In genomic region chr17:2713881-2714280, GRCh38 we compare ENCODE assay signal across 22 cellular contexts. TPM values are rescaled to one million over a fixed set of nuclear protein-coding genes. Genes with fewer than 3 reads are reported as not detected.
A peak's percentile ranks its signal among the peaks of the same experiment; 100 is the strongest.
DNase-seq lines count a peak whose midpoint lies in the region; ATAC-seq and TF ChIP-seq lines count a peak whose summit lies in the region.
"Had no signal": no experiment of that assay in that cellular context is flagged by ENCODE, and none has a peak within 500 bp of the region (broad histone marks: within the 10 kb centered on the region; RNA-seq: fewer than 3 reads in every experiment).

No MANE protein-coding gene starts in this region.

- no peak overlapping the region for H3K4me3 ChIP-seq in CD4-positive, alpha-beta memory T cell (ENCODE audit: low read length in 2 of 2)
- H3K4me3 ChIP-seq in effector memory CD4-positive, alpha-beta T cell (ENCODE audit: insufficient read depth, low read depth, low read length, poor library complexity, severe bottlenecking), result no peak overlapping the region
- H3K4me3 ChIP-seq: GM12878 had no signal

- CTCF ChIA-PET in CD4-positive, alpha-beta memory T cell (lab: Charles Lee; ENCODE audit: partially characterized antibody), result no interaction called here

- no peaks in the 10 kb centered on the region for H3K27me3 ChIP-seq in CD4-positive, alpha-beta memory T cell (ENCODE audit: insufficient read depth, low read length)
- no peaks in the 10 kb centered on the region for H3K27me3 ChIP-seq in effector memory CD4-positive, alpha-beta T cell (replicated peaks; ENCODE audit: control insufficient read depth, insufficient read depth, low read length, poor library complexity, severe bottlenecking)
- H3K27me3 ChIP-seq: BE2C had no signal

- TF ChIP-seq CTCF in nephron (IDR thresholded peaks at IDR 0.05; ENCODE audit: unreplicated experiment in 3 of 3), result no peak

- no peak overlapping the region for H3K27ac ChIP-seq in CD4-positive, alpha-beta memory T cell (ENCODE audit: low read depth, low read length)
- H3K27ac ChIP-seq in effector memory CD4-positive, alpha-beta T cell (ENCODE audit: insufficient read depth, low read length, poor library complexity, severe bottlenecking), result no peak overlapping the region
- H3K27ac ChIP-seq: 22Rv1 had no signal

- no peaks in the 10 kb centered on the region for H3K27me3 Mint-ChIP-seq in CD4-positive, alpha-beta memory T cell
- H3K27me3 Mint-ChIP-seq in activated T-helper 2 cell treated with anti-CD3 and anti-CD28 coated beads, Interferon-gamma antibody, Interleukin-2, Interleukin-4, amounts not matched to agents 10 μg/mL and 5 μg/mL and 100 μg/mL, durations not matched to agents 14 hours and 24 hours and 36 hours (ENCODE audit: low read depth), result no peaks in the 10 kb centered on the region
- H3K27me3 Mint-ChIP-seq in nephron (ENCODE audit: low read depth), result no peaks in the 10 kb centered on the region

- no peaks in the 10 kb centered on the region for H3K9me3 ChIP-seq in CD4-positive, alpha-beta memory T cell (ENCODE audit: control insufficient read depth in 1 of 2, low read length in 2 of 2)
- H3K9me3 ChIP-seq in effector memory CD4-positive, alpha-beta T cell (ENCODE audit: control insufficient read depth, low read length), result no peaks in the 10 kb centered on the region
- H3K9me3 ChIP-seq: BE2C had no signal

- H3K36me3 Mint-ChIP-seq in CD4-positive, alpha-beta memory T cell, result peaks cover 0 to 4% of the 10 kb centered on the region in 2 donors
- no peaks in the 10 kb centered on the region for H3K36me3 Mint-ChIP-seq in activated T-helper 2 cell treated with anti-CD3 and anti-CD28 coated beads, Interferon-gamma antibody, Interleukin-2, Interleukin-4, amounts not matched to agents 10 μg/mL and 5 μg/mL and 100 μg/mL, durations not matched to agents 14 hours and 24 hours and 36 hours (ENCODE audit: low read depth)
- no peaks in the 10 kb centered on the region for H3K36me3 Mint-ChIP-seq in nephron (ENCODE audit: low read depth)
- H3K36me3 Mint-ChIP-seq: CD8-positive, alpha-beta T cell had no signal

- POLR2A ChIA-PET in CD4-positive, alpha-beta memory T cell (lab: Charles Lee; ENCODE audit: partially characterized antibody), result no interaction called here

- peak overlapping the region in 4 of 7 donors; percentile 25 to 68 (median 40) for H3K27ac Mint-ChIP-seq in CD4-positive, alpha-beta memory T cell
- peak overlapping the region; percentile 42 for H3K27ac Mint-ChIP-seq in activated T-helper 2 cell treated with anti-CD3 and anti-CD28 coated beads, Interferon-gamma antibody, Interleukin-2, Interleukin-4, amounts not matched to agents 10 μg/mL and 5 μg/mL and 100 μg/mL, durations not matched to agents 14 hours and 24 hours and 36 hours
- peak overlapping the region in 1 of 3 experiments; percentile 17 for H3K27ac Mint-ChIP-seq in nephron
- H3K27ac Mint-ChIP-seq: CD8-positive, alpha-beta T cell had no signal

- ATAC-seq in GM18502 (IDR thresholded peaks at IDR 0.05; ENCODE audit: poor library complexity, unreplicated experiment), result no peak
- ATAC-seq: CD8-positive, alpha-beta T cell; GM12878 had no signal

- peak overlapping the region in 2 of 8 donors; percentile 24 to 54 for H3K4me3 Mint-ChIP-seq in CD4-positive, alpha-beta memory T cell
- H3K4me3 Mint-ChIP-seq in activated T-helper 2 cell treated with anti-CD3 and anti-CD28 coated beads, Interferon-gamma antibody, Interleukin-2, Interleukin-4, amounts not matched to agents 10 μg/mL and 5 μg/mL and 100 μg/mL, durations not matched to agents 14 hours and 24 hours and 36 hours (ENCODE audit: low read depth), result peak overlapping the region; percentile 2
- H3K4me3 Mint-ChIP-seq in nephron, result peak overlapping the region; percentile 49 to 55 (median 52)
- H3K4me3 Mint-ChIP-seq: CD8-positive, alpha-beta T cell had no signal

- peaks cover 28% of the 10 kb centered on the region for H3K4me1 ChIP-seq in CD4-positive, alpha-beta memory T cell (ENCODE audit: insufficient read depth, low read length)
- peaks cover 26% of the 10 kb centered on the region for H3K4me1 ChIP-seq in effector memory CD4-positive, alpha-beta T cell (ENCODE audit: control insufficient read depth, insufficient read depth, low read length, poor library complexity, severe bottlenecking)
- H3K4me1 ChIP-seq: BE2C had no signal

- H3K4me1 Mint-ChIP-seq in CD4-positive, alpha-beta memory T cell, result peaks cover 20 to 33% (median 27%) of the 10 kb centered on the region in 4 donors
- H3K4me1 Mint-ChIP-seq in activated T-helper 2 cell treated with anti-CD3 and anti-CD28 coated beads, Interferon-gamma antibody, Interleukin-2, Interleukin-4, amounts not matched to agents 10 μg/mL and 5 μg/mL and 100 μg/mL, durations not matched to agents 14 hours and 24 hours and 36 hours (ENCODE audit: low read depth), result peaks cover 26% of the 10 kb centered on the region
- peaks cover 34% of the 10 kb centered on the region for H3K4me1 Mint-ChIP-seq in nephron

- intact Hi-C loops in CD4-positive, alpha-beta memory T cell (cut with micrococcal nuclease), result loop anchor here (5.0 kb wide), 1 partner anchor 103 kb away; no protein-coding TSS in a partner anchor
- intact Hi-C loops in activated T-helper 2 cell treated with anti-CD3 and anti-CD28 coated beads, Interferon-gamma antibody, Interleukin-2, Interleukin-4, amounts not matched to agents 10 μg/mL and 5 μg/mL and 100 μg/mL, durations not matched to agents 14 hours and 24 hours and 36 hours (cut with micrococcal nuclease), result no loop called here

- H3K9me3 Mint-ChIP-seq in CD4-positive, alpha-beta memory T cell, result no peaks in the 10 kb centered on the region
- H3K9me3 Mint-ChIP-seq in activated T-helper 2 cell treated with anti-CD3 and anti-CD28 coated beads, Interferon-gamma antibody, Interleukin-2, Interleukin-4, amounts not matched to agents 10 μg/mL and 5 μg/mL and 100 μg/mL, durations not matched to agents 14 hours and 24 hours and 36 hours, result no peaks in the 10 kb centered on the region
- no peaks in the 10 kb centered on the region for H3K9me3 Mint-ChIP-seq in nephron
- H3K9me3 Mint-ChIP-seq: CD8-positive, alpha-beta T cell had no signal

- DNase-seq in DMS 273 (lab: John Stamatoyannopoulos, UW; ENCODE audit: unreplicated experiment), result peak; percentile 20
- DNase-seq in DMS 273 treated with DMSO at 0.1 percent for 48 hours (lab: John Stamatoyannopoulos, UW), result no peak
- DNase-seq in CD4-positive, alpha-beta memory T cell, result no peak
- DNase-seq in activated T-helper 2 cell treated with anti-CD3 and anti-CD28 coated beads, Interferon-gamma antibody, Interleukin-2, Interleukin-4, amounts not matched to agents 10 μg/mL and 5 μg/mL and 100 μg/mL, durations not matched to agents 14 hours and 24 hours and 36 hours (ENCODE audit: low spot score), result no peak
- DNase-seq in effector memory CD4-positive, alpha-beta T cell, result no peak
- no peak for DNase-seq in KBM-7
- DNase-seq: BE2C; CD8-positive, alpha-beta T cell; DMS79 treated with DMSO at 0.1 percent for 48 hours; GDM1; GOT3; MV-4-11; NCI-H1417 treated with DMSO at 0.1 percent for 48 hours; NCI-H2029; NCI-H2171 treated with DMSO at 0.1 percent for 48 hours; NCI-H510A; NCI-H82 had no signal

- in situ Hi-C loops in KBM-7 (cut with MboI; ENCODE audit: low pct_unique_long_range_greater_than_20kb, low sequenced_read_pairs), result no loop called here

- no peaks in the 10 kb centered on the region for H3K36me3 ChIP-seq in CD4-positive, alpha-beta memory T cell (ENCODE audit: insufficient read depth, low read length)
- H3K36me3 ChIP-seq in effector memory CD4-positive, alpha-beta T cell (ENCODE audit: control insufficient read depth, insufficient read depth, low read length), result no peaks in the 10 kb centered on the region
- H3K36me3 ChIP-seq: BE2C had no signal

RNA-seq across cellular contexts. Expression of gene CLUH, which starts 2.3 kb away (rescaled TPM):
- 10 to 100 TPM; 43.5 to 44.1 TPM for total RNA-seq in CD4-positive, alpha-beta memory T cell
- 10 to 100 TPM in 1 of 2 donors, 1 to 10 TPM in 1; 5.5 to 14.7 TPM for polyA plus RNA-seq in CD4-positive, alpha-beta memory T cell
- 129 and 130 TPM in 2 replicates for total RNA-seq in activated T-helper 2 cell treated with anti-CD3 and anti-CD28 coated beads, Interferon-gamma antibody, Interleukin-2, Interleukin-4, amounts not matched to agents 10 μg/mL and 5 μg/mL and 100 μg/mL, durations not matched to agents 14 hours and 24 hours and 36 hours

RNA-seq across cellular contexts. Expression of gene CCDC92B, which starts 35.6 kb away (rescaled TPM):
- total RNA-seq in CD4-positive, alpha-beta memory T cell, result under 1 TPM; 0.32 to 0.47 TPM
- not detected for polyA plus RNA-seq in CD4-positive, alpha-beta memory T cell
- total RNA-seq in activated T-helper 2 cell treated with anti-CD3 and anti-CD28 coated beads, Interferon-gamma antibody, Interleukin-2, Interleukin-4, amounts not matched to agents 10 μg/mL and 5 μg/mL and 100 μg/mL, durations not matched to agents 14 hours and 24 hours and 36 hours, result 0.11 and 0.21 TPM in 2 replicates
- total RNA-seq: GM12878 had no signal
- polyA plus RNA-seq: AG04450, GM12878 had no signal
